In the genomic region with DNA sequence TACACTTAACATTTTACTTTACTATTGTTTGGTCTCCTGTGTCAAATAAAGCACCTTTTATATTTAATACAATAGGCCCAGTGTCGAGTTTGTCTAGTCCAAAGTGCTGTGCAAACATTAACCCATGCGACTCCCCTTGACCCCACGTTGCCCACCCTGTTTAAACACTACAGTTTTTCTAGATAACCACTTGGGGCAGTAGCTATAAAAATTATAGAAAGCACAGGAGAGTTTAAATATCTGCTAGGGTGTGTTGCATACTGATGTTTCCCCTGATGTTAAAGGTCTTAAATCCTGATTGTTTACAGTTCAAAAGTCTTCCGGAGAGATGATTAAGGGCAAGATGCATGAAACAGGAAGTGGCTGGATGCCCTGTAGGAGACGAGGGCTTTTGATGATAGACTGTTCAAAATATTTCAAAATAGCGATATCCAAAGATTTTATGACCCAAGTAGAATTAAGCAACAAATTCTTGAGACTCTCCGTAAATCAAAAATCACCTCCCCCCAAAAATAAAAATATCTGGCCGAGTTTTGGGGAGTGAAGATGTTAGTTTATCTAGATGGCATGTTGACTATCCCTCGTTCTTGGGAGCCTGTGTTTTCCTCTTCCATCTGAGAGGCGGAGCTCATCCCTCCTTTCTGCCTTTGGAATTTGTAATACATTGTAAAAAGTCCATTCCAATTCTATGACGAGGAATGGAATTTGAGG, we compare ENCODE assay signal across 13 cellular contexts.
DNase-seq lines count a peak whose midpoint lies in the region; ATAC-seq and TF ChIP-seq lines count a peak whose summit lies in the region.
"Had no signal": no experiment of that assay in that cellular context is flagged by ENCODE, and none has a peak within 500 bp of the region (broad histone marks: within the 10 kb centered on the region; RNA-seq: fewer than 3 reads in every experiment).

No MANE protein-coding gene starts in this region.

- ATAC-seq in IMR-90 (ENCODE audit: low read depth) (peak; percentile 84), mucosa of descending colon (peak; percentile 82), HG03439 (IDR thresholded peaks at IDR 0.05; ENCODE audit: unreplicated experiment) (no peak)

- H3K36me3 ChIP-seq in IMR-90 (ENCODE audit: control insufficient read depth, insufficient read depth, low read length) (no peaks in the 10 kb centered on the region), mucosa of descending colon (ENCODE audit: low read depth) (no peaks in the 10 kb centered on the region), stomach (no peaks in the 10 kb centered on the region)
- no peaks in the 10 kb centered on the region for H3K36me3 ChIP-seq in effector memory CD4-positive, alpha-beta T cell (ENCODE audit: control insufficient read depth, insufficient read depth, low read length)
- H3K36me3 ChIP-seq: pancreas, WERI-Rb-1 had no signal

- TF ChIP-seq RAD21 in IMR-90 (IDR thresholded peaks at IDR 0.05; ENCODE audit: low read length): no peak

- H2BK5ac ChIP-seq in IMR-90 (ENCODE audit: low read depth, low read length, poor library complexity, severe bottlenecking): peak overlapping the region; percentile 28

- no TSS peak for BruUV-seq in IMR-90 (replicated peaks; lab: Mats Ljungman, UMichigan)

- no peak overlapping the region for H3K4me3 ChIP-seq in AG10803 (ENCODE audit: low read length)
- H3K4me3 ChIP-seq in IMR-90 (ENCODE audit: insufficient read depth, low read depth, low read length): no peak overlapping the region
- no peak overlapping the region for H3K4me3 ChIP-seq in mucosa of descending colon
- no peak overlapping the region for H3K4me3 ChIP-seq in stomach
- no peak overlapping the region for H3K4me3 ChIP-seq in effector memory CD4-positive, alpha-beta T cell (ENCODE audit: insufficient read depth, low read depth, low read length, poor library complexity, severe bottlenecking)
- H3K4me3 ChIP-seq: pancreas had no signal

- H4K91ac ChIP-seq in IMR-90 (ENCODE audit: insufficient read depth, low read depth, low read length): peak overlapping the region; percentile 49; the same call in 1 of the 2 replicates

- TF ChIP-seq CTCF in AG10803 (conservative IDR thresholded peaks at IDR 0.05; ENCODE audit: low read length) (no peak), IMR-90 (conservative IDR thresholded peaks at IDR 0.05; ENCODE audit: low read depth, low read length) (no peak), mucosa of descending colon (IDR thresholded peaks at IDR 0.05) (no peak), stomach (IDR thresholded peaks at IDR 0.05) (no peak)

- 0 out of 2 replicates have a peak overlapping the region, but pooled peaks have one; percentile 31 for H3K4ac ChIP-seq in IMR-90 (ENCODE audit: low read depth, low read length)

- peak overlapping the region; percentile 56; the same call in 1 of the 2 replicates for H3K18ac ChIP-seq in IMR-90 (ENCODE audit: low read depth, low read length)

- H4K5ac ChIP-seq in IMR-90 (ENCODE audit: low read depth, low read length): peak overlapping the region; percentile 60

- H4K20me1 ChIP-seq in IMR-90 (ENCODE audit: insufficient read depth, low read length): no peaks in the 10 kb centered on the region

- no peaks in the 10 kb centered on the region for H3K27me3 ChIP-seq in IMR-90 (ENCODE audit: control insufficient read depth, insufficient read depth, low read length)
- H3K27me3 ChIP-seq in stomach: no peaks in the 10 kb centered on the region
- no peaks in the 10 kb centered on the region for H3K27me3 ChIP-seq in effector memory CD4-positive, alpha-beta T cell (replicated peaks; ENCODE audit: control insufficient read depth, insufficient read depth, low read length, poor library complexity, severe bottlenecking)
- H3K27me3 ChIP-seq: pancreas had no signal

- H3K9me3 ChIP-seq in IMR-90 (ENCODE audit: control insufficient read depth, insufficient read depth, low read length) (no peaks in the 10 kb centered on the region), mucosa of descending colon (no peaks in the 10 kb centered on the region), stomach (no peaks in the 10 kb centered on the region)
- no peaks in the 10 kb centered on the region for H3K9me3 ChIP-seq in effector memory CD4-positive, alpha-beta T cell (ENCODE audit: control insufficient read depth, low read length)
- H3K9me3 ChIP-seq: pancreas had no signal

- DNase-seq in AG10803 (ENCODE audit: low read depth) (peak; percentile 62), IMR-90 (peak; percentile 37), SW480 (ENCODE audit: low spot score) (peak; percentile 46), mucosa of descending colon (no peak), stomach (no peak), NCI-H1930 (lab: John Stamatoyannopoulos, UW) (no peak)
- DNase-seq in effector memory CD4-positive, alpha-beta T cell: no peak
- DNase-seq: HCEC 1CT, mammary epithelial cell, NCI-H1048, pancreas, WERI-Rb-1 had no signal

- H3K14ac ChIP-seq in IMR-90 (replicated peaks; ENCODE audit: low read depth, low read length): no peak overlapping the region

- H3K4me2 ChIP-seq in IMR-90 (ENCODE audit: low read depth, low read length): peak overlapping the region; percentile 7; the same call in 1 of the 2 replicates

- no peak overlapping the region for H2AFZ ChIP-seq in IMR-90 (replicated peaks; ENCODE audit: low read length, poor library complexity)

- no peaks in the 10 kb centered on the region for H3K79me1 ChIP-seq in IMR-90 (ENCODE audit: low read depth in 1 of 2, low read length in 2 of 2)

- no peak overlapping the region for H3K9ac ChIP-seq in IMR-90 (ENCODE audit: low read depth, low read length)

- intact Hi-C loops in IMR-90 (cut with micrococcal nuclease) (no loop called here), mucosa of descending colon (cut with DNase I, micrococcal nuclease) (no loop called here), stomach (cut with DNase I; ENCODE audit: low total_unique reads) (no loop called here)

- peaks cover 6% of the 10 kb centered on the region; the same call in 1 of the 2 replicates for H3K9me1 ChIP-seq in IMR-90 (ENCODE audit: insufficient read depth, low read length)

- peak overlapping the region in 1 of 2 experiments; percentile 63; a peak in 2 of 4 replicates for H4K8ac ChIP-seq in IMR-90 (ENCODE audit: low read depth in 2 of 2, low read length in 2 of 2)

- no peak overlapping the region for H3K23ac ChIP-seq in IMR-90 (ENCODE audit: low read depth, low read length)

- POLR2A ChIA-PET in IMR-90 (lab: Charles Lee; ENCODE audit: unreplicated experiment): no interaction called here

- CTCF ChIA-PET in IMR-90 (lab: Yijun Ruan, JAX): interaction anchor here (0.6 to 1.7 kb wide), 2 partner anchors 15 to 92 kb away, joined by 5 to 9 read pairs; no protein-coding TSS in a partner anchor

- dilution Hi-C loops in IMR-90 (cut with HindIII; ENCODE audit: low sequenced_read_pairs, unreplicated experiment): no loop called here

- no peak overlapping the region for H2AK5ac ChIP-seq in IMR-90 (ENCODE audit: low read depth, low read length)

- no peak overlapping the region for H2BK15ac ChIP-seq in IMR-90 (ENCODE audit: low read depth, low read length)

- H2BK120ac ChIP-seq in IMR-90 (ENCODE audit: low read depth, low read length): peak overlapping the region; percentile 70

- WGBS in IMR-90 (ENCODE audit: extremely low coverage in 2 of 2, insufficient read length in 1 of 2), 2 experiments: no CpG with 5 or more reads among the region's 11 CpGs
- WGBS in stomach, 5 donors: 46 to 56% (median 50%) methylated on average over 11 of the region's 11 CpGs

- peaks cover 6% of the 10 kb centered on the region for H3K4me1 ChIP-seq in IMR-90 (ENCODE audit: control insufficient read depth, insufficient read depth, low read length)
- H3K4me1 ChIP-seq in mucosa of descending colon (ENCODE audit: low read depth): no peaks in the 10 kb centered on the region
- no peaks in the 10 kb centered on the region for H3K4me1 ChIP-seq in stomach
- H3K4me1 ChIP-seq in effector memory CD4-positive, alpha-beta T cell (ENCODE audit: control insufficient read depth, insufficient read depth, low read length, poor library complexity, severe bottlenecking): no peaks in the 10 kb centered on the region
- H3K4me1 ChIP-seq: pancreas had no signal

- H2AK9ac ChIP-seq in IMR-90 (replicated peaks; ENCODE audit: low read depth, low read length, poor library complexity): no peak overlapping the region

- TF ChIP-seq POLR2A in IMR-90 (IDR thresholded peaks at IDR 0.05; ENCODE audit: low read depth, low read length) (no peak), stomach (IDR thresholded peaks at IDR 0.05) (no peak)

- H3K27ac ChIP-seq in IMR-90 (ENCODE audit: insufficient read depth, low read length) (peak overlapping the region; percentile 41; the same call in 1 of the 2 replicates), stomach (no peak overlapping the region)
- no peak overlapping the region for H3K27ac ChIP-seq in effector memory CD4-positive, alpha-beta T cell (ENCODE audit: insufficient read depth, low read length, poor library complexity, severe bottlenecking)
- H3K27ac ChIP-seq: pancreas, WERI-Rb-1 had no signal

- no peak for TF ChIP-seq EP300 in stomach (IDR thresholded peaks at IDR 0.05)

- H2BK20ac ChIP-seq in IMR-90 (ENCODE audit: low read depth, low read length): 0 out of 2 replicates have a peak overlapping the region, but pooled peaks have one; percentile 42

- no peak overlapping the region for H3K56ac ChIP-seq in IMR-90 (ENCODE audit: extremely low read depth, insufficient read depth, low read length)

- in situ Hi-C loops in IMR-90 (cut with MboI; ENCODE audit: low sequenced_read_pairs): no loop called here

TF ChIP-seq in IMR-90, 13 proteins besides CTCF, POLR2A, EP300 and RAD21 (continues in another document):
- TF ChIP-seq CEBPB (IDR thresholded peaks at IDR 0.05; ENCODE audit: low read depth, low read length) (no peak), RCOR1 (IDR thresholded peaks at IDR 0.05; ENCODE audit: insufficient replicate concordance, low read length) (no peak), RFX5 (IDR thresholded peaks at IDR 0.05; ENCODE audit: low read depth, low read length) (no peak)
- TF ChIP-seq, protein P1, sequence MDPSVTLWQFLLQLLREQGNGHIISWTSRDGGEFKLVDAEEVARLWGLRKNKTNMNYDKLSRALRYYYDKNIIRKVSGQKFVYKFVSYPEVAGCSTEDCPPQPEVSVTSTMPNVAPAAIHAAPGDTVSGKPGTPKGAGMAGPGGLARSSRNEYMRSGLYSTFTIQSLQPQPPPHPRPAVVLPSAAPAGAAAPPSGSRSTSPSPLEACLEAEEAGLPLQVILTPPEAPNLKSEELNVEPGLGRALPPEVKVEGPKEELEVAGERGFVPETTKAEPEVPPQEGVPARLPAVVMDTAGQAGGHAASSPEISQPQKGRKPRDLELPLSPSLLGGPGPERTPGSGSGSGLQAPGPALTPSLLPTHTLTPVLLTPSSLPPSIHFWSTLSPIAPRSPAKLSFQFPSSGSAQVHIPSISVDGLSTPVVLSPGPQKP (IDR thresholded peaks at IDR 0.05; ENCODE audit: borderline replicate concordance, low read depth, low read length): no peak
- TF ChIP-seq, protein P2, sequence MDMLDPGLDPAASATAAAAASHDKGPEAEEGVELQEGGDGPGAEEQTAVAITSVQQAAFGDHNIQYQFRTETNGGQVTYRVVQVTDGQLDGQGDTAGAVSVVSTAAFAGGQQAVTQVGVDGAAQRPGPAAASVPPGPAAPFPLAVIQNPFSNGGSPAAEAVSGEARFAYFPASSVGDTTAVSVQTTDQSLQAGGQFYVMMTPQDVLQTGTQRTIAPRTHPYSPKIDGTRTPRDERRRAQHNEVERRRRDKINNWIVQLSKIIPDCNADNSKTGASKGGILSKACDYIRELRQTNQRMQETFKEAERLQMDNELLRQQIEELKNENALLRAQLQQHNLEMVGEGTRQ (IDR thresholded peaks at IDR 0.05; ENCODE audit: low read depth, low read length): no peak

Comparison
In these comparisons a context has a peak if more than half of its experiments do, and no peak if none do; other contexts are left out.
1. DNase-seq: peak in AG10803 (single experiment), IMR-90 (single experiment) and SW480 (single experiment); none in mucosa of descending colon (0 of 3), stomach (single experiment), effector memory CD4-positive, alpha-beta T cell (0 of 3) and NCI-H1930 (0 of 2).